ENCODE assay signal across 8 cellular contexts in genomic region chr4:21507439-21507838, GRCh38.
DNase-seq lines count a peak whose midpoint lies in the region; ATAC-seq and TF ChIP-seq lines count a peak whose summit lies in the region.

No MANE protein-coding gene starts in this region.

- DNase-seq in Ammon's horn (ENCODE audit: low spot score): peak; percentile 5
- peak; percentile 73 for DNase-seq in RKO (ENCODE audit: low spot score)
- DNase-seq in fibroblast of villous mesenchyme (ENCODE audit: low read depth): peak; percentile 21
- DNase-seq in posterior vena cava (ENCODE audit: low spot score): no peak
- DNase-seq in NCI-H2081 treated with DMSO at 0.1 percent for 48 hours (lab: John Stamatoyannopoulos, UW): no peak
- no peak for DNase-seq in DMS79 treated with DMSO at 0.1 percent for 48 hours (lab: John Stamatoyannopoulos, UW)

- intact Hi-C loops in posterior vena cava (cut with DNase I): no loop called here

- no peak overlapping the region for H3K4me3 ChIP-seq in fibroblast of villous mesenchyme (ENCODE audit: low read depth, low read length)

- ATAC-seq in HG02610 (IDR thresholded peaks at IDR 0.05; ENCODE audit: unreplicated experiment) (peak; percentile 56), GM18517 (IDR thresholded peaks at IDR 0.05; ENCODE audit: unreplicated experiment) (no peak)

- TF ChIP-seq CTCF in fibroblast of villous mesenchyme (IDR thresholded peaks at IDR 0.05; ENCODE audit: insufficient read depth, low read depth, low read length): peak; percentile 45

Comparison
In these comparisons a context has a peak if more than half of its experiments do, and no peak if none do; other contexts are left out.
1. DNase-seq: peak in Ammon's horn (single experiment), RKO (single experiment) and fibroblast of villous mesenchyme (single experiment); none in posterior vena cava (single experiment), NCI-H2081 treated with DMSO at 0.1 percent for 48 hours (single experiment) and DMS79 treated with DMSO at 0.1 percent for 48 hours (single experiment).